In the genomic region with DNA sequence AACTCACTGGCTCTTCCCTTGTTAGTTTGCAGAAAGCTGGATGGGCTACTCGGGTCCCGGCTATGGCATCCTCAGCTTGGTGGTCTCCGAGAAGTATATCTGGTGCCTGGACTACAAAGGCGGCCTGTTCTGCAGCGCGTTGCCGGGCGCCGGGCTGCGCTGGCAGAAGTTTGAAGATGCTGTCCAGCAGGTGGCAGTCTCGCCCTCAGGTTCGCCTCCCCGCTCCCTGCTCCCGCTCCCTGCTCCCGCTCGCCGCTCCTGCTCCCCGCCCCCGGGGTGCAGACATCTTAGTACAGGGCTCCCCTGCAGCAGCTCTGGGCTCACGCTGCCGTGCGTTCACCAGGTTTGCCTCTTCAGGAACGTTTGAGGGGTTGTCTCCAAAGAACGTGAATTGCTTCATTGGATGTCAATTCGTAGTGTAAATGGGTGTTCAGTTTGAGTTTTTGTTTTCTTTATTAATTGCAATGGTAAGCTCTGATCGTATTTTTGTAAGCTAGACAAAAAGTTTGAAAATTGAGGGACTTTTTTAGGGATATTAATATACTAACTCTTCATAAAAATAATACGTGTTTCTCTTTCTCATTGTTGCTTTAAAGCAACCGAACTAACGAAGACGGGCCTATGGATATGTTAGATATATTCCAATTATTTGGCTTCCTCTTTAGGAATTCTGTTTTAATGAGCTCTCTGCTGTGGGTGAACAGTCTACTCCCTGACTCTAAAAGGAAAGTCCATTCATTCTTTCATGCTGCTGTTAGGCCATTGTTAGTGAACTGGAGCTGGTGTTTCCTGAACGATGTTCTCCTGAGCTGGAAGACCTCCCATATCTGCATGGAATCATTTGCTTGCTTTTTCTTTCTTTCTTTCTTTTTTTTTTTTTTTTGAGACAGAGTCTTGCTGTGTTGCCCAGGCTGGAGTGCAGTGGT, we compare ENCODE assay signal across 1 cellular context.
TF ChIP-seq lines count a peak whose summit lies in the region.

No MANE protein-coding gene starts in this region.

TF ChIP-seq in HEK293, 187 proteins besides CTCF, POLR2A, EP300 and RAD21 (continued from another document):
- TF ChIP-seq ZNF610 (tag by site-specific recombination; IDR thresholded peaks at IDR 0.05; ENCODE audit: borderline replicate concordance), result peak; percentile 96
- TF ChIP-seq ZNF335 (tag by site-specific recombination; conservative IDR thresholded peaks at IDR 0.05), result peak; percentile 54
- TF ChIP-seq, protein P1, sequence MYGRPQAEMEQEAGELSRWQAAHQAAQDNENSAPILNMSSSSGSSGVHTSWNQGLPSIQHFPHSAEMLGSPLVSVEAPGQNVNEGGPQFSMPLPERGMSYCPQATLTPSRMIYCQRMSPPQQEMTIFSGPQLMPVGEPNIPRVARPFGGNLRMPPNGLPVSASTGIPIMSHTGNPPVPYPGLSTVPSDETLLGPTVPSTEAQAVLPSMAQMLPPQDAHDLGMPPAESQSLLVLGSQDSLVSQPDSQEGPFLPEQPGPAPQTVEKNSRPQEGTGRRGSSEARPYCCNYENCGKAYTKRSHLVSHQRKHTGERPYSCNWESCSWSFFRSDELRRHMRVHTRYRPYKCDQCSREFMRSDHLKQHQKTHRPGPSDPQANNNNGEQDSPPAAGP (tag by site-specific recombination; IDR thresholded peaks at IDR 0.05), result peak; percentile 54; the same call in 1 of the 2 replicates
- no peak for TF ChIP-seq ZNF133 (tag by site-specific recombination; IDR thresholded peaks at IDR 0.05)
- no peak for TF ChIP-seq ZNF473 (tag by site-specific recombination; IDR thresholded peaks at IDR 0.05)
- TF ChIP-seq GLIS1 (tag by site-specific recombination; IDR thresholded peaks at IDR 0.05), result peak; percentile 65
- TF ChIP-seq ZFP69B (tag by site-specific recombination; IDR thresholded peaks at IDR 0.05), result no peak
- TF ChIP-seq ZXDB (tag by site-specific recombination; IDR thresholded peaks at IDR 0.05), result peak; percentile 39; the same call in 1 of the 2 replicates
- TF ChIP-seq, protein P2, sequence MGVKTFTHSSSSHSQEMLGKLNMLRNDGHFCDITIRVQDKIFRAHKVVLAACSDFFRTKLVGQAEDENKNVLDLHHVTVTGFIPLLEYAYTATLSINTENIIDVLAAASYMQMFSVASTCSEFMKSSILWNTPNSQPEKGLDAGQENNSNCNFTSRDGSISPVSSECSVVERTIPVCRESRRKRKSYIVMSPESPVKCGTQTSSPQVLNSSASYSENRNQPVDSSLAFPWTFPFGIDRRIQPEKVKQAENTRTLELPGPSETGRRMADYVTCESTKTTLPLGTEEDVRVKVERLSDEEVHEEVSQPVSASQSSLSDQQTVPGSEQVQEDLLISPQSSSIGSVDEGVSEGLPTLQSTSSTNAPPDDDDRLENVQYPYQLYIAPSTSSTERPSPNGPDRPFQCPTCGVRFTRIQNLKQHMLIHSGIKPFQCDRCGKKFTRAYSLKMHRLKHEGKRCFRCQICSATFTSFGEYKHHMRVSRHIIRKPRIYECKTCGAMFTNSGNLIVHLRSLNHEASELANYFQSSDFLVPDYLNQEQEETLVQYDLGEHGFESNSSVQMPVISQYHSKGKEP (tag by site-specific recombination; IDR thresholded peaks at IDR 0.05), result 0 out of 2 replicates have a peak, but pooled peaks have one; percentile 12
- TF ChIP-seq ZNF221 (tag by site-specific recombination; IDR thresholded peaks at IDR 0.05; ENCODE audit: borderline replicate concordance), result no peak
- TF ChIP-seq, protein P3, sequence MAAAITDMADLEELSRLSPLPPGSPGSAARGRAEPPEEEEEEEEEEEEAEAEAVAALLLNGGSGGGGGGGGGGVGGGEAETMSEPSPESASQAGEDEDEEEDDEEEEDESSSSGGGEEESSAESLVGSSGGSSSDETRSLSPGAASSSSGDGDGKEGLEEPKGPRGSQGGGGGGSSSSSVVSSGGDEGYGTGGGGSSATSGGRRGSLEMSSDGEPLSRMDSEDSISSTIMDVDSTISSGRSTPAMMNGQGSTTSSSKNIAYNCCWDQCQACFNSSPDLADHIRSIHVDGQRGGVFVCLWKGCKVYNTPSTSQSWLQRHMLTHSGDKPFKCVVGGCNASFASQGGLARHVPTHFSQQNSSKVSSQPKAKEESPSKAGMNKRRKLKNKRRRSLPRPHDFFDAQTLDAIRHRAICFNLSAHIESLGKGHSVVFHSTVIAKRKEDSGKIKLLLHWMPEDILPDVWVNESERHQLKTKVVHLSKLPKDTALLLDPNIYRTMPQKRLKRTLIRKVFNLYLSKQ (tag by site-specific recombination; IDR thresholded peaks at IDR 0.05; ENCODE audit: borderline replicate concordance), result no peak
- TF ChIP-seq, protein P4, sequence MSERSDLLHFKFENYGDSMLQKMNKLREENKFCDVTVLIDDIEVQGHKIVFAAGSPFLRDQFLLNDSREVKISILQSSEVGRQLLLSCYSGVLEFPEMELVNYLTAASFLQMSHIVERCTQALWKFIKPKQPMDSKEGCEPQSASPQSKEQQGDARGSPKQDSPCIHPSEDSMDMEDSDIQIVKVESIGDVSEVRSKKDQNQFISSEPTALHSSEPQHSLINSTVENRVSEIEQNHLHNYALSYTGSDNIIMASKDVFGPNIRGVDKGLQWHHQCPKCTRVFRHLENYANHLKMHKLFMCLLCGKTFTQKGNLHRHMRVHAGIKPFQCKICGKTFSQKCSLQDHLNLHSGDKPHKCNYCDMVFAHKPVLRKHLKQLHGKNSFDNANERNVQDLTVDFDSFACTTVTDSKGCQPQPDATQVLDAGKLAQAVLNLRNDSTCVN (tag by site-specific recombination; optimal IDR thresholded peaks at IDR 0.05), result peak; percentile 55
- 0 out of 2 replicates have a peak, but pooled peaks have one; percentile 12 for TF ChIP-seq KLF9 (tag by site-specific recombination; IDR thresholded peaks at IDR 0.05; ENCODE audit: low read depth)
- TF ChIP-seq ZSCAN30 (tag by site-specific recombination; IDR thresholded peaks at IDR 0.05), result 0 out of 2 replicates have a peak, but pooled peaks have one; percentile 61
- TF ChIP-seq, protein P5, sequence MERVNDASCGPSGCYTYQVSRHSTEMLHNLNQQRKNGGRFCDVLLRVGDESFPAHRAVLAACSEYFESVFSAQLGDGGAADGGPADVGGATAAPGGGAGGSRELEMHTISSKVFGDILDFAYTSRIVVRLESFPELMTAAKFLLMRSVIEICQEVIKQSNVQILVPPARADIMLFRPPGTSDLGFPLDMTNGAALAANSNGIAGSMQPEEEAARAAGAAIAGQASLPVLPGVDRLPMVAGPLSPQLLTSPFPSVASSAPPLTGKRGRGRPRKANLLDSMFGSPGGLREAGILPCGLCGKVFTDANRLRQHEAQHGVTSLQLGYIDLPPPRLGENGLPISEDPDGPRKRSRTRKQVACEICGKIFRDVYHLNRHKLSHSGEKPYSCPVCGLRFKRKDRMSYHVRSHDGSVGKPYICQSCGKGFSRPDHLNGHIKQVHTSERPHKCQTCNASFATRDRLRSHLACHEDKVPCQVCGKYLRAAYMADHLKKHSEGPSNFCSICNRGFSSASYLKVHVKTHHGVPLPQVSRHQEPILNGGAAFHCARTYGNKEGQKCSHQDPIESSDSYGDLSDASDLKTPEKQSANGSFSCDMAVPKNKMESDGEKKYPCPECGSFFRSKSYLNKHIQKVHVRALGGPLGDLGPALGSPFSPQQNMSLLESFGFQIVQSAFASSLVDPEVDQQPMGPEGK (tag by site-specific recombination; IDR thresholded peaks at IDR 0.05), result peak; percentile 76
- TF ChIP-seq, protein P6, sequence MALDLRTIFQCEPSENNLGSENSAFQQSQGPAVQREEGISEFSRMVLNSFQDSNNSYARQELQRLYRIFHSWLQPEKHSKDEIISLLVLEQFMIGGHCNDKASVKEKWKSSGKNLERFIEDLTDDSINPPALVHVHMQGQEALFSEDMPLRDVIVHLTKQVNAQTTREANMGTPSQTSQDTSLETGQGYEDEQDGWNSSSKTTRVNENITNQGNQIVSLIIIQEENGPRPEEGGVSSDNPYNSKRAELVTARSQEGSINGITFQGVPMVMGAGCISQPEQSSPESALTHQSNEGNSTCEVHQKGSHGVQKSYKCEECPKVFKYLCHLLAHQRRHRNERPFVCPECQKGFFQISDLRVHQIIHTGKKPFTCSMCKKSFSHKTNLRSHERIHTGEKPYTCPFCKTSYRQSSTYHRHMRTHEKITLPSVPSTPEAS (tag by site-specific recombination; IDR thresholded peaks at IDR 0.05), result no peak
- TF ChIP-seq ZNF2 (tag by site-specific recombination; IDR thresholded peaks at IDR 0.05), result 0 out of 2 replicates have a peak, but pooled peaks have one; percentile 39
- no peak for TF ChIP-seq ZNF560 (tag by site-specific recombination; IDR thresholded peaks at IDR 0.05; ENCODE audit: borderline replicate concordance)
- peak; percentile 67 for TF ChIP-seq ZBTB8A (tag by site-specific recombination; IDR thresholded peaks at IDR 0.05)
- peak; percentile 73 for TF ChIP-seq ZFHX2 (tag by site-specific recombination; conservative IDR thresholded peaks at IDR 0.05)
- peak; percentile 95 for TF ChIP-seq ZNF600 (tag by site-specific recombination; IDR thresholded peaks at IDR 0.05)
- peak; percentile 94 for TF ChIP-seq ZBTB48 (tag by site-specific recombination; IDR thresholded peaks at IDR 0.05)
- TF ChIP-seq ZNF660 (tag by site-specific recombination; IDR thresholded peaks at IDR 0.05), result peak; percentile 86
- TF ChIP-seq ZNF354C (tag by site-specific recombination; IDR thresholded peaks at IDR 0.05; ENCODE audit: borderline replicate concordance, low read depth), result no peak
- peak; percentile 24; the same call in 1 of the 2 replicates for TF ChIP-seq SP7 (tag by site-specific recombination; IDR thresholded peaks at IDR 0.05)
- TF ChIP-seq ZNF433 (tag by site-specific recombination; IDR thresholded peaks at IDR 0.05; ENCODE audit: low read depth), result no peak
- peak; percentile 37; the same call in 1 of the 2 replicates for TF ChIP-seq EGR2 (tag by site-specific recombination; IDR thresholded peaks at IDR 0.05; ENCODE audit: low read depth)
- TF ChIP-seq KLF1 (tag by site-specific recombination; IDR thresholded peaks at IDR 0.05), result 0 out of 2 replicates have a peak, but pooled peaks have one; percentile 20
- TF ChIP-seq ZNF830 (tag by site-specific recombination; IDR thresholded peaks at IDR 0.05; ENCODE audit: low read depth), result no peak
- peak; percentile 98 for TF ChIP-seq IKZF3 (tag by site-specific recombination; IDR thresholded peaks at IDR 0.05)
- TF ChIP-seq KLF8 (tag by site-specific recombination; IDR thresholded peaks at IDR 0.05), result 0 out of 2 replicates have a peak, but pooled peaks have one; percentile 43
- TF ChIP-seq PRDM1 (tag by site-specific recombination; IDR thresholded peaks at IDR 0.05), result no peak
- 0 out of 2 replicates have a peak, but pooled peaks have one; percentile 42 for TF ChIP-seq ZBTB7A (tag by site-specific recombination; IDR thresholded peaks at IDR 0.05; ENCODE audit: low read depth)
- peak; percentile 28; the same call in 1 of the 2 replicates for TF ChIP-seq SP3 (tag by site-specific recombination; IDR thresholded peaks at IDR 0.05)
- peak; percentile 73 for TF ChIP-seq OSR2 (tag by site-specific recombination; IDR thresholded peaks at IDR 0.05)
- TF ChIP-seq ZNF394 (tag by site-specific recombination; IDR thresholded peaks at IDR 0.05; ENCODE audit: borderline replicate concordance), result no peak
- TF ChIP-seq, protein P7, sequence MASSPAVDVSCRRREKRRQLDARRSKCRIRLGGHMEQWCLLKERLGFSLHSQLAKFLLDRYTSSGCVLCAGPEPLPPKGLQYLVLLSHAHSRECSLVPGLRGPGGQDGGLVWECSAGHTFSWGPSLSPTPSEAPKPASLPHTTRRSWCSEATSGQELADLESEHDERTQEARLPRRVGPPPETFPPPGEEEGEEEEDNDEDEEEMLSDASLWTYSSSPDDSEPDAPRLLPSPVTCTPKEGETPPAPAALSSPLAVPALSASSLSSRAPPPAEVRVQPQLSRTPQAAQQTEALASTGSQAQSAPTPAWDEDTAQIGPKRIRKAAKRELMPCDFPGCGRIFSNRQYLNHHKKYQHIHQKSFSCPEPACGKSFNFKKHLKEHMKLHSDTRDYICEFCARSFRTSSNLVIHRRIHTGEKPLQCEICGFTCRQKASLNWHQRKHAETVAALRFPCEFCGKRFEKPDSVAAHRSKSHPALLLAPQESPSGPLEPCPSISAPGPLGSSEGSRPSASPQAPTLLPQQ (tag by site-specific recombination; IDR thresholded peaks at IDR 0.05), result peak; percentile 44; the same call in 1 of the 2 replicates
- no peak for TF ChIP-seq ZNF211 (tag by site-specific recombination; IDR thresholded peaks at IDR 0.05; ENCODE audit: low read depth)
- no peak for TF ChIP-seq ZNF266 (tag by site-specific recombination; IDR thresholded peaks at IDR 0.05; ENCODE audit: low read depth)
- 0 out of 2 replicates have a peak, but pooled peaks have one; percentile 24 for TF ChIP-seq ZNF792 (tag by site-specific recombination; IDR thresholded peaks at IDR 0.05)
- no peak for TF ChIP-seq KLF7 (tag by site-specific recombination; IDR thresholded peaks at IDR 0.05; ENCODE audit: borderline replicate concordance)
